ENCODE assay signal across 7 cellular contexts in genomic region chr2:148257276-148257675, GRCh38.
"Had no signal": no experiment of that assay in that cellular context is flagged by ENCODE, and none has a peak within 500 bp of the region (broad histone marks: within the 10 kb centered on the region; RNA-seq: fewer than 3 reads in every experiment).

No MANE protein-coding gene starts in this region.

- H2AFZ ChIP-seq: GM23338 had no signal

- H3K4me3 Mint-ChIP-seq: GM23338 had no signal

- FAIRE-seq: HTR-8/SVneo, K562 had no signal

- ATAC-seq: GM23338, K562 had no signal

- H3K4me3 ChIP-seq: GM23338, K562 had no signal

- H3K4me1 Mint-ChIP-seq: GM23338 had no signal

- H3K27ac Mint-ChIP-seq: GM23338 had no signal

- DNase-seq: H7, HCEC 1CT, IMR-90, KG1 had no signal

- H3K4me2 ChIP-seq: GM23338 had no signal
